Comparison of ENCODE assay signal across 11 cellular contexts in the genomic region with DNA sequence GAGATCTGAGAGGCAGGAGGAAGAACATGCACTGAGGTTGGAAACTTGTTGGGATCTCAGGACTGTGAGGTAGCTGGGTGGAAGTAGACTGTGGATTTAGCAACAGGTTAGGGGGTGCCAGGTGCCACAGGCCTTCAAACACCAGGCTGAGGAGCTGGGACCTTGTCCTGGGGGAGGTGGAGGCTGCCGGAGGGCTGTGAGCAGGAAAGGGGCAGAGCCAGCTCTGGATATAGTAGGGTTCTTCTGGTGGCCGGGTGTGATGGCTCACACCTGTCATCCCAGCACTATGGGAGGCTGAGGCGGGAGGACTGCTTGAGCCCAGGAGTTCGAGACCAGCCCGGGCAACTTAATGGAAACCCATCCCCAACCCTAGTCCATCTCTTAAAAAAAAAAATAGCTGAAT. TPM values are rescaled to one million over a fixed set of nuclear protein-coding genes. Genes with fewer than 3 reads are reported as not detected.
A peak's percentile ranks its signal among the peaks of the same experiment; 100 is the strongest.
DNase-seq lines count a peak whose midpoint lies in the region; ATAC-seq, FAIRE-seq and TF ChIP-seq lines count a peak whose summit lies in the region.
"Had no signal": no experiment of that assay in that cellular context is flagged by ENCODE, and none has a peak within 500 bp of the region (broad histone marks: within the 10 kb centered on the region; RNA-seq: fewer than 3 reads in every experiment).

No MANE protein-coding gene starts in this region.

- no peaks in the 10 kb centered on the region for H3K79me2 ChIP-seq in SK-N-SH (ENCODE audit: insufficient read depth)

- H2AFZ ChIP-seq in SK-N-SH (ENCODE audit: low read depth), result no peak overlapping the region

- H3K9ac ChIP-seq in SK-N-SH, result peak overlapping the region; percentile 62; the same call in 1 of the 2 replicates
- H3K9ac ChIP-seq in kidney (ENCODE audit: low read length in 2 of 2), result peak overlapping the region; percentile 85 to 88

- CTCF ChIA-PET in SK-N-SH (lab: Yijun Ruan, JAX), result interaction anchor here (0.7 to 2.0 kb wide), 7 partner anchors 9 to 120 kb away, joined by 3 to 8 read pairs (median 4); a partner anchor contains a TSS
- CTCF ChIA-PET in activated CD8-positive, alpha-beta T cell treated with anti-CD3 and anti-CD28 coated beads, Interleukin-2, amount 10 ng/mL, durations not matched to agents 7 days and 5 days (lab: Charles Lee), result interaction anchor here (0.9 to 1.0 kb wide), 2 partner anchors 92 to 133 kb away, joined by 4 read pairs; a partner anchor contains a TSS

- peaks cover 25% of the 10 kb centered on the region for H3F3A ChIP-seq in SK-N-SH (replicated peaks; ENCODE audit: insufficient read depth)

- no peaks in the 10 kb centered on the region for H3K9me3 ChIP-seq in SK-N-SH
- H3K9me3 ChIP-seq in kidney (ENCODE audit: control insufficient read depth in 1 of 2, low read length in 2 of 2), result no peaks in the 10 kb centered on the region

- WGBS in SK-N-SH (ENCODE audit: low lambda C conversion rate), result 92% methylated on average over 5 of the region's 5 CpGs

- no peak for FAIRE-seq in kidney (lab: Jason Lieb, UNC)
- FAIRE-seq: A204.1, bronchial epithelial cell had no signal

- TF ChIP-seq RAD21 in SK-N-SH (IDR thresholded peaks at IDR 0.05; ENCODE audit: low read length), result no peak

- POLR2A ChIA-PET in SK-N-SH (lab: Yijun Ruan, JAX), result interaction anchor here (2.1 kb wide), 1 partner anchor 41 kb away, joined by 7 read pairs; a partner anchor contains a TSS
- POLR2A ChIA-PET in activated CD8-positive, alpha-beta T cell treated with anti-CD3 and anti-CD28 coated beads, Interleukin-2, amount 10 ng/mL, durations not matched to agents 7 days and 5 days (lab: Charles Lee), result interaction anchor here (1.0 to 1.2 kb wide), 3 partner anchors 8 to 11 kb away, joined by 3 to 5 read pairs (median 3); a partner anchor contains a TSS

- peaks cover 58% of the 10 kb centered on the region for H3K4me1 Mint-ChIP-seq in activated CD8-positive, alpha-beta T cell treated with anti-CD3 and anti-CD28 coated beads, Interleukin-2, amount 10 ng/mL, durations not matched to agents 7 days and 5 days (ENCODE audit: low read depth)
- H3K4me1 Mint-ChIP-seq in stimulated activated memory B cell treated with anti-CD40 and anti-IgM and Interleukin-4, amounts not matched to agents 10 μg/mL and 1 μg/mL and 100 μg/mL, for 72 hours, result peaks cover 63% of the 10 kb centered on the region

- ATAC-seq in SK-N-SH treated with all-trans-retinoic acid at 6 μM for 48 hours, result no peak
- ATAC-seq in activated CD8-positive, alpha-beta T cell treated with anti-CD3 and anti-CD28 coated beads, Interleukin-2, amount 10 ng/mL, durations not matched to agents 7 days and 5 days, result no peak
- ATAC-seq in stimulated activated memory B cell treated with anti-CD40 and anti-IgM and Interleukin-4, amounts not matched to agents 10 μg/mL and 1 μg/mL and 100 μg/mL, for 72 hours, result no peak
- ATAC-seq in GM19035 (IDR thresholded peaks at IDR 0.05; ENCODE audit: unreplicated experiment), result no peak

- peaks cover 4% of the 10 kb centered on the region; the same call in 1 of the 2 replicates for H4K20me1 ChIP-seq in SK-N-SH (ENCODE audit: insufficient read depth)

- no peak for TF ChIP-seq EP300 in SK-N-SH (IDR thresholded peaks at IDR 0.05; ENCODE audit: borderline replicate concordance in 1 of 2, low read depth in 1 of 2, low read length in 1 of 2)

- H3K36me3 Mint-ChIP-seq in activated CD8-positive, alpha-beta T cell treated with anti-CD3 and anti-CD28 coated beads, Interleukin-2, amount 10 ng/mL, durations not matched to agents 7 days and 5 days (ENCODE audit: low read depth), result peaks cover 27% of the 10 kb centered on the region
- H3K36me3 Mint-ChIP-seq in stimulated activated memory B cell treated with anti-CD40 and anti-IgM and Interleukin-4, amounts not matched to agents 10 μg/mL and 1 μg/mL and 100 μg/mL, for 72 hours, result peaks cover 7% of the 10 kb centered on the region

- TF ChIP-seq CTCF in SK-N-SH (IDR thresholded peaks at IDR 0.05), result no peak
- no peak for TF ChIP-seq CTCF in kidney (IDR thresholded peaks at IDR 0.05; ENCODE audit: borderline replicate concordance, extremely low read depth, insufficient read depth)

- peak overlapping the region; percentile 16 for H3K4me3 Mint-ChIP-seq in activated CD8-positive, alpha-beta T cell treated with anti-CD3 and anti-CD28 coated beads, Interleukin-2, amount 10 ng/mL, durations not matched to agents 7 days and 5 days
- H3K4me3 Mint-ChIP-seq in stimulated activated memory B cell treated with anti-CD40 and anti-IgM and Interleukin-4, amounts not matched to agents 10 μg/mL and 1 μg/mL and 100 μg/mL, for 72 hours, result peak overlapping the region; percentile 84

- H3K27ac Mint-ChIP-seq in activated CD8-positive, alpha-beta T cell treated with anti-CD3 and anti-CD28 coated beads, Interleukin-2, amount 10 ng/mL, durations not matched to agents 7 days and 5 days, result peak overlapping the region; percentile 72
- H3K27ac Mint-ChIP-seq in stimulated activated memory B cell treated with anti-CD40 and anti-IgM and Interleukin-4, amounts not matched to agents 10 μg/mL and 1 μg/mL and 100 μg/mL, for 72 hours, result peak overlapping the region; percentile 42

- H3K36me3 ChIP-seq in SK-N-SH (replicated peaks in 1 of 2; ENCODE audit: control insufficient read depth in 1 of 2, insufficient read depth in 2 of 2, low read length in 1 of 2) (peaks cover 3 to 14% of the 10 kb centered on the region in 2 experiments), kidney (ENCODE audit: control insufficient read depth in 1 of 2, insufficient read depth in 2 of 2, low read length in 2 of 2) (peaks cover 2 to 5% of the 10 kb centered on the region in 2 donors)

- peak overlapping the region; percentile 97 for H3K4me2 ChIP-seq in SK-N-SH

- H3K9me3 Mint-ChIP-seq in activated CD8-positive, alpha-beta T cell treated with anti-CD3 and anti-CD28 coated beads, Interleukin-2, amount 10 ng/mL, durations not matched to agents 7 days and 5 days (ENCODE audit: insufficient read depth), result no peaks in the 10 kb centered on the region
- no peaks in the 10 kb centered on the region for H3K9me3 Mint-ChIP-seq in stimulated activated memory B cell treated with anti-CD40 and anti-IgM and Interleukin-4, amounts not matched to agents 10 μg/mL and 1 μg/mL and 100 μg/mL, for 72 hours

- peak overlapping the region; percentile 36 to 78; a peak in 3 of 4 replicates for H3K27ac ChIP-seq in SK-N-SH (ENCODE audit: low read depth in 2 of 2, low read length in 1 of 2)
- peak overlapping the region; percentile 90 to 97 for H3K27ac ChIP-seq in kidney (ENCODE audit: low read depth in 2 of 2, low read length in 2 of 2)

- H3K4me1 ChIP-seq in SK-N-SH (ENCODE audit: control insufficient read depth in 1 of 2, insufficient read depth in 2 of 2, low read depth in 1 of 2, low read length in 1 of 2) (peaks cover 12 to 19% of the 10 kb centered on the region in 2 experiments), kidney (ENCODE audit: control insufficient read depth in 1 of 2, insufficient read depth in 1 of 2, low read depth in 1 of 2, low read length in 2 of 2) (peaks cover 8 to 15% of the 10 kb centered on the region in 2 donors)

- H3K27me3 Mint-ChIP-seq in activated CD8-positive, alpha-beta T cell treated with anti-CD3 and anti-CD28 coated beads, Interleukin-2, amount 10 ng/mL, durations not matched to agents 7 days and 5 days (ENCODE audit: low read depth), result no peaks in the 10 kb centered on the region
- H3K27me3 Mint-ChIP-seq in stimulated activated memory B cell treated with anti-CD40 and anti-IgM and Interleukin-4, amounts not matched to agents 10 μg/mL and 1 μg/mL and 100 μg/mL, for 72 hours, result no peaks in the 10 kb centered on the region

- H3K4me3 ChIP-seq in SK-N-SH (ENCODE audit: low read depth in 2 of 2, low read length in 1 of 2) (peak overlapping the region; percentile 59 to 71; a peak in 3 of 4 replicates), kidney (ENCODE audit: low read length in 2 of 2) (peak overlapping the region; percentile 80 to 81)

- DNase-seq in SK-N-SH (no peak), kidney (peak; percentile 74), NCI-H226 (no peak), SIG-M5 (lab: John Stamatoyannopoulos, UW) (no peak)
- no peak for DNase-seq in activated CD8-positive, alpha-beta T cell treated with anti-CD3 and anti-CD28 coated beads, Interleukin-2, amount 10 ng/mL, durations not matched to agents 7 days and 5 days

- intact Hi-C loops in kidney (cut with DNase I), result no loop called here

- no peaks in the 10 kb centered on the region for H3K27me3 ChIP-seq in SK-N-SH (ENCODE audit: insufficient read depth)

- H3K9me2 ChIP-seq in SK-N-SH, result no peaks in the 10 kb centered on the region

RNA-seq across cellular contexts. Expression of a gene that starts 3.1 kb away (rescaled TPM):
- 23.7 and 29.9 TPM in 2 replicates for polyA plus RNA-seq in SK-N-SH (2012; rRNA removed)
- 15.2 and 23.5 TPM in 2 replicates for polyA plus RNA-seq in SK-N-SH (2012; cell fraction: cytosol; rRNA removed)
- 56.1 and 56.3 TPM in 2 replicates for polyA plus RNA-seq in SK-N-SH (2012; cell fraction: nucleus; rRNA removed)
- total RNA-seq in activated CD8-positive, alpha-beta T cell treated with anti-CD3 and anti-CD28 coated beads, Interleukin-2, amount 10 ng/mL, durations not matched to agents 7 days and 5 days, result 10 to 100 TPM; 23.1 to 24.2 TPM
- 26.9 TPM for total RNA-seq in kidney
- polyA plus RNA-seq in kidney (ENCODE audit: insufficient read depth, low read depth, low replicate concordance), result 51.2 TPM

RNA-seq across cellular contexts. Expression of a gene that starts 8.1 kb away (rescaled TPM):
- polyA plus RNA-seq in SK-N-SH (2012; rRNA removed), result 15.7 and 30.2 TPM in 2 replicates
- polyA plus RNA-seq in SK-N-SH (2012; cell fraction: cytosol; rRNA removed), result 20.5 and 25.3 TPM in 2 replicates
- 105 and 119 TPM in 2 replicates for polyA plus RNA-seq in SK-N-SH (2012; cell fraction: nucleus; rRNA removed)
- total RNA-seq in activated CD8-positive, alpha-beta T cell treated with anti-CD3 and anti-CD28 coated beads, Interleukin-2, amount 10 ng/mL, durations not matched to agents 7 days and 5 days, result 10 to 100 TPM; 59.9 to 62.2 TPM
- 53.2 TPM for total RNA-seq in kidney
- 37.3 TPM for polyA plus RNA-seq in kidney (ENCODE audit: insufficient read depth, low read depth, low replicate concordance)

RNA-seq across cellular contexts. Expression of a gene that starts 41.0 kb away (rescaled TPM):
- 56.1 and 95.0 TPM in 2 replicates for polyA plus RNA-seq in SK-N-SH (2012; rRNA removed)
- 32.2 and 57.7 TPM in 2 replicates for polyA plus RNA-seq in SK-N-SH (2012; cell fraction: cytosol; rRNA removed)
- polyA plus RNA-seq in SK-N-SH (2012; cell fraction: nucleus; rRNA removed), result 272 and 289 TPM in 2 replicates
- 10 to 100 TPM; 78.8 to 94.3 TPM for total RNA-seq in activated CD8-positive, alpha-beta T cell treated with anti-CD3 and anti-CD28 coated beads, Interleukin-2, amount 10 ng/mL, durations not matched to agents 7 days and 5 days
- total RNA-seq in kidney, result 118 TPM
- polyA plus RNA-seq in kidney (ENCODE audit: insufficient read depth, low read depth, low replicate concordance), result 235 TPM

RNA-seq across cellular contexts. Expression of a gene that starts 43.2 kb away (rescaled TPM):
- polyA plus RNA-seq in SK-N-SH (2012; rRNA removed) (59.6 and 74.8 TPM in 2 replicates), kidney (ENCODE audit: insufficient read depth, low read depth, low replicate concordance) (32.0 TPM)
- 26.7 and 43.4 TPM in 2 replicates for polyA plus RNA-seq in SK-N-SH (2012; cell fraction: cytosol; rRNA removed)
- polyA plus RNA-seq in SK-N-SH (2012; cell fraction: nucleus; rRNA removed), result 104 and 135 TPM in 2 replicates
- 10 to 100 TPM; 88.1 to 96.4 TPM for total RNA-seq in activated CD8-positive, alpha-beta T cell treated with anti-CD3 and anti-CD28 coated beads, Interleukin-2, amount 10 ng/mL, durations not matched to agents 7 days and 5 days
- 70.0 TPM for total RNA-seq in kidney

RNA-seq across cellular contexts. Expression of a gene that starts 46.9 kb away (rescaled TPM):
- not detected in 2 replicates for polyA plus RNA-seq in SK-N-SH (2012; rRNA removed)
- 0.03 TPM in 1 of 2 replicates, not detected in the other for polyA plus RNA-seq in SK-N-SH (2012; cell fraction: cytosol; rRNA removed)
- polyA plus RNA-seq in SK-N-SH (2012; cell fraction: nucleus; rRNA removed), result 0.04 TPM in 1 of 2 replicates, not detected in the other
- total RNA-seq in activated CD8-positive, alpha-beta T cell treated with anti-CD3 and anti-CD28 coated beads, Interleukin-2, amount 10 ng/mL, durations not matched to agents 7 days and 5 days, result 1 to 10 TPM; 1.1 to 1.5 TPM
- total RNA-seq in kidney, result 0.50 TPM
- 0.47 TPM for polyA plus RNA-seq in kidney (ENCODE audit: insufficient read depth, low read depth, low replicate concordance)
- total RNA-seq: bronchial epithelial cell, M059J had no signal
